1 cellular context compared by ENCODE assay signal in genomic region chr6:51865176-51865575, GRCh38.
TF ChIP-seq lines count a peak whose summit lies in the region.

No MANE protein-coding gene starts in this region.

TF ChIP-seq in GM23338, 12 proteins besides CTCF, POLR2A, EP300 and RAD21 (continued from another document):
- no peak for TF ChIP-seq REST (IDR thresholded peaks at IDR 0.05; ENCODE audit: unreplicated experiment)
- TF ChIP-seq ZNF462 (CRISPR knock-in tag; IDR thresholded peaks at IDR 0.05), result no peak
- TF ChIP-seq POLR2AphosphoS5 (IDR thresholded peaks at IDR 0.05; ENCODE audit: low read depth), result no peak
- no peak for TF ChIP-seq EZH2 (IDR thresholded peaks at IDR 0.05; ENCODE audit: low read depth, unreplicated experiment)
- no peak for TF ChIP-seq EZH2phosphoT487 (IDR thresholded peaks at IDR 0.05; ENCODE audit: unreplicated experiment)
